In genomic region chr16:88896238-88897065, GRCh38 we compare ENCODE assay signal across 24 cellular contexts. TPM values are rescaled to one million over a fixed set of nuclear protein-coding genes. Genes with fewer than 3 reads are reported as not detected.
"Had no signal": no experiment of that assay in that cellular context is flagged by ENCODE, and none has a peak within 500 bp of the region (broad histone marks: within the 10 kb centered on the region; RNA-seq: fewer than 3 reads in every experiment).

No MANE protein-coding gene starts in this region.

- H3K9me3 ChIP-seq: esophagus squamous epithelium, left lung, spleen, stomach, thoracic aorta, transverse colon had no signal

- H3K4me3 Mint-ChIP-seq: dendritic cell treated with granulocyte-macrophage colony-stimulating factor and Interleukin-4, amounts not matched to agents 40 ng/mL and 50 ng/mL, for 4 days; effector memory CD8-positive, alpha-beta T cell; immature natural killer cell; naive thymus-derived CD4-positive, alpha-beta T cell had no signal

- H3K27ac Mint-ChIP-seq: dendritic cell treated with granulocyte-macrophage colony-stimulating factor and Interleukin-4, amounts not matched to agents 40 ng/mL and 50 ng/mL, for 4 days; effector memory CD8-positive, alpha-beta T cell; immature natural killer cell; naive thymus-derived CD4-positive, alpha-beta T cell had no signal

- DNase-seq: cerebellar nuclear complex; effector memory CD8-positive, alpha-beta T cell; esophagus squamous epithelium; foreskin fibroblast; immature natural killer cell; left lung; mesendoderm; naive thymus-derived CD4-positive, alpha-beta T cell; posterior cingulate gyrus; right cardiac atrium; spleen; stimulated activated CD4-positive, alpha-beta T cell treated with anti-CD3 and anti-CD28 coated beads, Interleukin-15, amount 100 ng/mL, for 24 hours; stimulated activated CD4-positive, alpha-beta T cell treated with anti-CD3 and anti-CD28 coated beads, Interleukin-1b, Interleukin-23, amount 100 ng/mL, for 48 hours; stimulated activated CD4-positive, alpha-beta T cell treated with anti-CD3 and anti-CD28 coated beads, Interleukin-4, amount 100 ng/mL, for 24 hours; stimulated activated naive CD4-positive, alpha-beta T cell; stomach; substantia nigra; transverse colon had no signal

- H3K9me3 Mint-ChIP-seq: dendritic cell treated with granulocyte-macrophage colony-stimulating factor and Interleukin-4, amounts not matched to agents 40 ng/mL and 50 ng/mL, for 4 days; effector memory CD8-positive, alpha-beta T cell; immature natural killer cell; naive thymus-derived CD4-positive, alpha-beta T cell had no signal

- H3K4me1 Mint-ChIP-seq: immature natural killer cell; naive thymus-derived CD4-positive, alpha-beta T cell had no signal

- H3K4me1 ChIP-seq: esophagus squamous epithelium, left lung, stomach, transverse colon had no signal

- ATAC-seq: effector memory CD8-positive, alpha-beta T cell; left lung; naive thymus-derived CD4-positive, alpha-beta T cell; right cardiac atrium had no signal

- H3K36me3 Mint-ChIP-seq: immature natural killer cell; naive thymus-derived CD4-positive, alpha-beta T cell had no signal

- H3K27me3 ChIP-seq: left lung, spleen, stomach, transverse colon had no signal

- H3K36me3 ChIP-seq: thoracic aorta, transverse colon had no signal

- H3K4me3 ChIP-seq: esophagus squamous epithelium, left lung, lung, spleen, stomach, thoracic aorta, transverse colon had no signal

- H3K27me3 Mint-ChIP-seq: dendritic cell treated with granulocyte-macrophage colony-stimulating factor and Interleukin-4, amounts not matched to agents 40 ng/mL and 50 ng/mL, for 4 days; effector memory CD8-positive, alpha-beta T cell; naive thymus-derived CD4-positive, alpha-beta T cell had no signal

- H3K27ac ChIP-seq: epithelial cell of prostate, esophagus squamous epithelium, left lung, stomach, thoracic aorta, transverse colon had no signal

RNA-seq across cellular contexts. Expression of gene PABPN1L, which starts 30.0 kb away (rescaled TPM):
- total RNA-seq: esophagus squamous epithelium; left lung; lung; naive thymus-derived CD4-positive, alpha-beta T cell; osteocyte; right cardiac atrium; stomach; thoracic aorta; transverse colon; ureter had no signal
